Comparison of ENCODE assay signal across 8 cellular contexts in genomic region chr12:25387136-25388050, GRCh38.
DNase-seq lines count a peak whose midpoint lies in the region; ATAC-seq and TF ChIP-seq lines count a peak whose summit lies in the region.

No MANE protein-coding gene starts in this region.

- DNase-seq in ELR (ENCODE audit: low read depth) = peak; percentile 91
- peak; percentile 36 for DNase-seq in NCI-H524 treated with DMSO at 0.1 percent for 48 hours (lab: John Stamatoyannopoulos, UW)
- peak; percentile 72 for DNase-seq in activated CD4-positive, alpha-beta T cell treated with anti-CD3 and anti-CD28 coated beads, Interleukin-2, amount 50 U/mL, for 1 hour
- DNase-seq in dermis microvascular lymphatic vessel endothelial cell (ENCODE audit: low read depth in 2 of 2) = peak; percentile 81 to 91
- peak; percentile 72 for DNase-seq in stimulated activated CD4-positive, alpha-beta T cell treated with anti-CD3 and anti-CD28 coated beads, Interleukin-2, amount 100 ng/mL, for 4 hours (ENCODE audit: low read depth)

- H3K9me3 ChIP-seq in liver (ENCODE audit: control insufficient read depth in 4 of 4, low read length in 3 of 4) = no peaks in the 10 kb centered on the region

- 18% methylated on average over 16 of the region's 16 CpGs for WGBS in liver

- no peaks in the 10 kb centered on the region for H3K27me3 ChIP-seq in liver (ENCODE audit: control insufficient read depth in 4 of 4, insufficient read depth in 4 of 4, low read length in 3 of 4)

- TF ChIP-seq CTCF in liver (IDR thresholded peaks at IDR 0.05; ENCODE audit: low read depth, low read length, missing input control) = peak; percentile 90

- H3K9ac ChIP-seq in liver (ENCODE audit: low read depth in 1 of 2, low read length in 2 of 2) = peak overlapping the region; percentile 93

- ATAC-seq in HG03159 (IDR thresholded peaks at IDR 0.05; ENCODE audit: unreplicated experiment) = peak; percentile 26
- no peak for ATAC-seq in GM18520 (IDR thresholded peaks at IDR 0.05; ENCODE audit: unreplicated experiment)

- no peaks in the 10 kb centered on the region for H3K36me3 ChIP-seq in liver (ENCODE audit: control insufficient read depth in 4 of 4, insufficient read depth in 3 of 4, low read depth in 1 of 4, low read length in 3 of 4)

- TF ChIP-seq RAD21 in liver (IDR thresholded peaks at IDR 0.05) = peak; percentile 96 to 99

- H3K4me1 ChIP-seq in liver (ENCODE audit: control insufficient read depth in 4 of 4, insufficient read depth in 4 of 4, low read length in 3 of 4) = peaks cover 0 to 23% (median 7%) of the 10 kb centered on the region in 4 donors

- peak overlapping the region; percentile 2 to 99 for H3K27ac ChIP-seq in liver (ENCODE audit: low read depth in 1 of 2, low read length in 2 of 2)

- H3K4me3 ChIP-seq in liver (ENCODE audit: low read depth in 1 of 3, low read length in 3 of 3) = peak overlapping the region; percentile 24 to 84 (median 61)

TF ChIP-seq in liver, 16 proteins besides CTCF, POLR2A, EP300 and RAD21:
- TF ChIP-seq RXRA (IDR thresholded peaks at IDR 0.05) = peak; percentile 5 to 41
- TF ChIP-seq NR2F2 (IDR thresholded peaks at IDR 0.05) = no peak
- TF ChIP-seq HNF4A (conservative IDR thresholded peaks at IDR 0.05) = peak in 1 of 2 donors; percentile 31
- TF ChIP-seq SP1 (IDR thresholded peaks at IDR 0.05) = peak; percentile 25
- TF ChIP-seq REST (IDR thresholded peaks at IDR 0.05) = peak; percentile 15
- peak; percentile 67 for TF ChIP-seq TAF1 (conservative IDR thresholded peaks at IDR 0.05)
- TF ChIP-seq EGR1 (IDR thresholded peaks at IDR 0.05; ENCODE audit: low read depth in 2 of 2) = no peak
- no peak for TF ChIP-seq JUND (IDR thresholded peaks at IDR 0.05)

Comparison
In these comparisons a context has a peak if more than half of its experiments do, and no peak if none do; other contexts are left out.
1. DNase-seq: peak in every context shown above with its lines; median percentile 91 in ELR; 86 in dermis microvascular lymphatic vessel endothelial cell; 72 in activated CD4-positive, alpha-beta T cell treated with anti-CD3 and anti-CD28 coated beads, Interleukin-2, amount 50 U/mL, for 1 hour; 72 in stimulated activated CD4-positive, alpha-beta T cell treated with anti-CD3 and anti-CD28 coated beads, Interleukin-2, amount 100 ng/mL, for 4 hours; 36 in NCI-H524 treated with DMSO at 0.1 percent for 48 hours.